ENCODE assay signal across 1 cellular context in genomic region chrX:53294024-53294648, GRCh38.
TF ChIP-seq lines count a peak whose summit lies in the region.

No MANE protein-coding gene starts in this region.

TF ChIP-seq in SK-N-SH, 30 proteins besides CTCF, POLR2A, EP300 and RAD21 (continued from another document):
- TF ChIP-seq ZBTB33 (IDR thresholded peaks at IDR 0.05; ENCODE audit: borderline replicate concordance, low read depth) (no peak), MEF2A (IDR thresholded peaks at IDR 0.05; ENCODE audit: borderline replicate concordance, low read depth) (no peak), SMC3 (IDR thresholded peaks at IDR 0.05; ENCODE audit: low read depth, low read length) (0 out of 2 replicates have a peak, but pooled peaks have one; percentile 25)
